22 cellular contexts compared by ENCODE assay signal in the genomic region with DNA sequence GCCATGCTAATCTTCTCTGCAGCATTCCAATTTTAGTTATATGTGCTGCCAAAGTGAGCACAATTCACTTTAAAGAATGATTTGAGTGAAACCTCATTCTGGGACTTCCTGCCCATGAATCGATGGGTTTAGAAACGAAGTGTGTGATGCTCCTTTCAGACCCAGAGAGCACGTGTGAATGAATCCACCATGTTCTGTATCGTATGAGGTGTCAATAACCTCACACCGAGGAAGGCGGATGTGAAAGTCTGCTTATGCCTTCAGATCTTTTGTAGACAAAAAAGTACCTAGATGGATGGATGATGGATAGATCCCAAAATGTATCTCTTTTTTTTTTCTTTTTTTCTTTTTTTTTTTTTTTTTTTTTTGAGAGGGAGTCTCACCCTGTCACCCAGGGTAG. TPM values are rescaled to one million over a fixed set of nuclear protein-coding genes. Genes with fewer than 3 reads are reported as not detected.
DNase-seq lines count a peak whose midpoint lies in the region; ATAC-seq, FAIRE-seq and TF ChIP-seq lines count a peak whose summit lies in the region.
"Had no signal": no experiment of that assay in that cellular context is flagged by ENCODE, and none has a peak within 500 bp of the region (broad histone marks: within the 10 kb centered on the region; RNA-seq: fewer than 3 reads in every experiment).

No MANE protein-coding gene starts in this region.

- H3K9me3 Mint-ChIP-seq in activated T-helper 17 cell treated with anti-CD3 and anti-CD28 coated beads, Interleukin-2, amount 50 U/mL, for 72 hours = no peaks in the 10 kb centered on the region
- H3K9me3 Mint-ChIP-seq in memory B cell = peaks cover 10% of the 10 kb centered on the region
- H3K9me3 Mint-ChIP-seq: H9 had no signal

- H3K4me1 Mint-ChIP-seq in activated T-helper 17 cell treated with anti-CD3 and anti-CD28 coated beads, Interleukin-2, amount 50 U/mL, for 72 hours = peaks cover 66% of the 10 kb centered on the region
- H3K4me1 Mint-ChIP-seq in memory B cell = peaks cover 9% of the 10 kb centered on the region

- DNase-seq in activated CD8-positive, alpha-beta memory T cell treated with anti-CD3 and anti-CD28 coated beads, Interleukin-2, amount 50 U/mL, for 48 hours = peak; percentile 51
- DNase-seq in activated CD8-positive, alpha-beta memory T cell treated with anti-CD3 and anti-CD28 coated beads, Interleukin-2, amount 50 U/mL, for 4 hours = no peak
- DNase-seq in GM12865 (ENCODE audit: low read depth) (peak; percentile 76), memory B cell (ENCODE audit: low spot score in 2 of 2) (no peak), HAP-1 (ENCODE audit: low spot score in 2 of 2) (no peak), NCI-H1694 treated with DMSO at 0.1 percent for 48 hours (lab: John Stamatoyannopoulos, UW) (no peak), HTR-8/SVneo (ENCODE audit: insufficient read length, low spot score) (no peak)
- DNase-seq: ACHN; caudate nucleus; effector CD8-positive, alpha-beta T cell; glutamatergic neuron; H9; left lung; mucosa of descending colon; NCI-H1048; NCI-H2081 treated with DMSO at 0.1 percent for 48 hours; NCI-H524; nucleus accumbens; SW 1271; upper lobe of right lung had no signal

- no peak for TF ChIP-seq CTCF in GM12865 (IDR thresholded peaks at IDR 0.05; ENCODE audit: insufficient read depth, low read depth, low read length, missing control alignments)

- H3K9me3 ChIP-seq in HAP-1 = no peaks in the 10 kb centered on the region; the same call in 1 of the 2 replicates
- H3K9me3 ChIP-seq: left lung, mucosa of descending colon, upper lobe of right lung had no signal

- H3K27ac Mint-ChIP-seq in activated T-helper 17 cell treated with anti-CD3 and anti-CD28 coated beads, Interleukin-2, amount 50 U/mL, for 72 hours = peak overlapping the region; percentile 69
- H3K27ac Mint-ChIP-seq in memory B cell = no peak overlapping the region
- H3K27ac Mint-ChIP-seq: H9 had no signal

- H3K36me3 ChIP-seq in HAP-1 (replicated peaks) = no peaks in the 10 kb centered on the region
- H3K36me3 ChIP-seq: left lung, upper lobe of right lung had no signal

- H3K4me1 ChIP-seq in HAP-1 = no peaks in the 10 kb centered on the region
- H3K4me1 ChIP-seq: upper lobe of right lung had no signal

- no peaks in the 10 kb centered on the region for H3K27me3 Mint-ChIP-seq in activated T-helper 17 cell treated with anti-CD3 and anti-CD28 coated beads, Interleukin-2, amount 50 U/mL, for 72 hours
- peaks cover 16% of the 10 kb centered on the region for H3K27me3 Mint-ChIP-seq in memory B cell

- no peak for FAIRE-seq in HTR-8/SVneo (lab: Jason Lieb, UNC)

- H3K4me3 ChIP-seq in GM12865 (ENCODE audit: low read depth, low read length) = no peak overlapping the region
- H3K4me3 ChIP-seq in HAP-1 = no peak overlapping the region
- H3K4me3 ChIP-seq: left lung, mucosa of descending colon, upper lobe of right lung had no signal

- H3K4me3 Mint-ChIP-seq in activated T-helper 17 cell treated with anti-CD3 and anti-CD28 coated beads, Interleukin-2, amount 50 U/mL, for 72 hours = no peak overlapping the region
- H3K4me3 Mint-ChIP-seq in memory B cell = no peak overlapping the region
- H3K4me3 Mint-ChIP-seq: H9 had no signal

- H3K36me3 Mint-ChIP-seq in activated T-helper 17 cell treated with anti-CD3 and anti-CD28 coated beads, Interleukin-2, amount 50 U/mL, for 72 hours (ENCODE audit: low read depth) = no peaks in the 10 kb centered on the region
- no peaks in the 10 kb centered on the region for H3K36me3 Mint-ChIP-seq in memory B cell

- H3K27me3 ChIP-seq in HAP-1 (ENCODE audit: low read depth) = peaks cover 2% of the 10 kb centered on the region; the same call in 1 of the 2 replicates
- H3K27me3 ChIP-seq: left lung, upper lobe of right lung had no signal

- in situ Hi-C loops in HAP-1 (cut with MboI; ENCODE audit: low sequenced_read_pairs) = no loop called here

- peak; percentile 32 for ATAC-seq in activated T-helper 17 cell treated with anti-CD3 and anti-CD28 coated beads, Interleukin-2, amount 50 U/mL, for 72 hours (replicated peaks)
- peak; percentile 13 for ATAC-seq in memory B cell (ENCODE audit: low read depth)
- ATAC-seq: left lung, mucosa of descending colon, upper lobe of right lung had no signal

RNA-seq across cellular contexts. Expression of a gene that starts 13.8 kb away (rescaled TPM):
- 10 to 100 TPM; 28.3 to 42.1 TPM for total RNA-seq in activated T-helper 17 cell treated with anti-CD3 and anti-CD28 coated beads, Interleukin-2, amount 50 U/mL, for 72 hours
- total RNA-seq: H9, renal cortical epithelial cell had no signal

RNA-seq across cellular contexts. Expression of a gene that starts 21.7 kb away (rescaled TPM):
- 100 to 1,000 TPM in 1 of 2 donors, 10 to 100 TPM in 1; 24.0 to 163 TPM for total RNA-seq in activated T-helper 17 cell treated with anti-CD3 and anti-CD28 coated beads, Interleukin-2, amount 50 U/mL, for 72 hours

RNA-seq across cellular contexts. Expression of a gene that starts 51.2 kb away (rescaled TPM):
- not detected for total RNA-seq in activated T-helper 17 cell treated with anti-CD3 and anti-CD28 coated beads, Interleukin-2, amount 50 U/mL, for 72 hours
- total RNA-seq: H9, left lung, renal cortical epithelial cell, upper lobe of right lung had no signal

Comparison
In these comparisons a context has a peak if more than half of its experiments do, and no peak if none do; other contexts are left out.
1. DNase-seq: peak in activated CD8-positive, alpha-beta memory T cell treated with anti-CD3 and anti-CD28 coated beads, Interleukin-2, amount 50 U/mL, for 48 hours (single experiment) and GM12865 (single experiment); none in activated CD8-positive, alpha-beta memory T cell treated with anti-CD3 and anti-CD28 coated beads, Interleukin-2, amount 50 U/mL, for 4 hours (single experiment), memory B cell (0 of 2), HAP-1 (0 of 2), NCI-H1694 treated with DMSO at 0.1 percent for 48 hours (single experiment) and HTR-8/SVneo (single experiment).